ENCODE assay signal across 2 cellular contexts in the genomic region with DNA sequence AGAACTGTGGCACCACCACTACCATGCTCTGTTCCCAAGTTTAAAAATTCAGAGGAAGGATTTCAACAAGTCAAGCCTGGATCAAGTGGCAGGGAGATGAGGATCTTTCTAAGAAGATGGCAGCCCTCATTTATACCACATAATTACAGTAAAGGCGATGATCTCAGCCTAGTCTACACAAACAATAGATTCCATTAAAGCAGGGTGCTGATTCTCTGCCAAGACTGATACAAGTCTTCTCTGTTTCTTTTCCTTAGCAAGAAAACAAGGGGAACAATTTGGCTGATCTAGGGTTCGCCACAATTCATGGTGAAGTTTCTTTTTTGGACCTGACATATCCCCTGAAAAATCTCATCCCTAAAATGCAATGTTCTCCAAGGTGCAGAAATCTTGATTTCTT.
TF ChIP-seq lines count a peak whose summit lies in the region.

No MANE protein-coding gene starts in this region.

TF ChIP-seq in IMR-90, 13 proteins besides CTCF, POLR2A, EP300 and RAD21:
- TF ChIP-seq MXI1 (IDR thresholded peaks at IDR 0.05; ENCODE audit: borderline replicate concordance, low read depth, low read length) (no peak), MAFK (IDR thresholded peaks at IDR 0.05; ENCODE audit: low read depth, low read length) (no peak), NFE2L2 (IDR thresholded peaks at IDR 0.05; ENCODE audit: low read depth, low read length) (no peak), RFX5 (IDR thresholded peaks at IDR 0.05; ENCODE audit: low read depth, low read length) (no peak), CEBPB (IDR thresholded peaks at IDR 0.05; ENCODE audit: low read depth, low read length) (no peak)
- TF ChIP-seq, protein P1, sequence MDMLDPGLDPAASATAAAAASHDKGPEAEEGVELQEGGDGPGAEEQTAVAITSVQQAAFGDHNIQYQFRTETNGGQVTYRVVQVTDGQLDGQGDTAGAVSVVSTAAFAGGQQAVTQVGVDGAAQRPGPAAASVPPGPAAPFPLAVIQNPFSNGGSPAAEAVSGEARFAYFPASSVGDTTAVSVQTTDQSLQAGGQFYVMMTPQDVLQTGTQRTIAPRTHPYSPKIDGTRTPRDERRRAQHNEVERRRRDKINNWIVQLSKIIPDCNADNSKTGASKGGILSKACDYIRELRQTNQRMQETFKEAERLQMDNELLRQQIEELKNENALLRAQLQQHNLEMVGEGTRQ (IDR thresholded peaks at IDR 0.05; ENCODE audit: low read depth, low read length) = no peak
- TF ChIP-seq, protein P2, sequence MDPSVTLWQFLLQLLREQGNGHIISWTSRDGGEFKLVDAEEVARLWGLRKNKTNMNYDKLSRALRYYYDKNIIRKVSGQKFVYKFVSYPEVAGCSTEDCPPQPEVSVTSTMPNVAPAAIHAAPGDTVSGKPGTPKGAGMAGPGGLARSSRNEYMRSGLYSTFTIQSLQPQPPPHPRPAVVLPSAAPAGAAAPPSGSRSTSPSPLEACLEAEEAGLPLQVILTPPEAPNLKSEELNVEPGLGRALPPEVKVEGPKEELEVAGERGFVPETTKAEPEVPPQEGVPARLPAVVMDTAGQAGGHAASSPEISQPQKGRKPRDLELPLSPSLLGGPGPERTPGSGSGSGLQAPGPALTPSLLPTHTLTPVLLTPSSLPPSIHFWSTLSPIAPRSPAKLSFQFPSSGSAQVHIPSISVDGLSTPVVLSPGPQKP (IDR thresholded peaks at IDR 0.05; ENCODE audit: borderline replicate concordance, low read depth, low read length) = no peak

TF ChIP-seq in endothelial cell of umbilical vein, 7 proteins besides CTCF, POLR2A, EP300 and RAD21:
- TF ChIP-seq FOS (IDR thresholded peaks at IDR 0.05; ENCODE audit: borderline replicate concordance, insufficient read depth, low read length) (no peak), POLR2AphosphoS5 (IDR thresholded peaks at IDR 0.05; ENCODE audit: insufficient read depth, low read depth, low read length) (no peak), JUN (IDR thresholded peaks at IDR 0.05; ENCODE audit: borderline replicate concordance, insufficient read depth, insufficient read length, low read depth) (no peak), MYC (IDR thresholded peaks at IDR 0.05; ENCODE audit: low read depth, low read length) (no peak), GATA2 (IDR thresholded peaks at IDR 0.05; ENCODE audit: insufficient read depth, insufficient read length, low read depth, low read length) (no peak), EZH2 (IDR thresholded peaks at IDR 0.05; ENCODE audit: borderline replicate concordance, low read depth, low read length, severe bottlenecking) (no peak)
- TF ChIP-seq, protein P3, sequence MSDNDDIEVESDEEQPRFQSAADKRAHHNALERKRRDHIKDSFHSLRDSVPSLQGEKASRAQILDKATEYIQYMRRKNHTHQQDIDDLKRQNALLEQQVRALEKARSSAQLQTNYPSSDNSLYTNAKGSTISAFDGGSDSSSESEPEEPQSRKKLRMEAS (IDR thresholded peaks at IDR 0.05; ENCODE audit: insufficient read depth, insufficient read length) = no peak
